1 cellular context compared by ENCODE assay signal in genomic region chr16:15967223-15967546, GRCh38.
TF ChIP-seq lines count a peak whose summit lies in the region.

No MANE protein-coding gene starts in this region.

TF ChIP-seq in IMR-90, 13 proteins besides CTCF, POLR2A, EP300 and RAD21:
- TF ChIP-seq CHD1 (IDR thresholded peaks at IDR 0.05; ENCODE audit: low read depth, low read length) = no peak
- TF ChIP-seq MAFK (IDR thresholded peaks at IDR 0.05; ENCODE audit: low read depth, low read length) = no peak
- TF ChIP-seq, protein P1, sequence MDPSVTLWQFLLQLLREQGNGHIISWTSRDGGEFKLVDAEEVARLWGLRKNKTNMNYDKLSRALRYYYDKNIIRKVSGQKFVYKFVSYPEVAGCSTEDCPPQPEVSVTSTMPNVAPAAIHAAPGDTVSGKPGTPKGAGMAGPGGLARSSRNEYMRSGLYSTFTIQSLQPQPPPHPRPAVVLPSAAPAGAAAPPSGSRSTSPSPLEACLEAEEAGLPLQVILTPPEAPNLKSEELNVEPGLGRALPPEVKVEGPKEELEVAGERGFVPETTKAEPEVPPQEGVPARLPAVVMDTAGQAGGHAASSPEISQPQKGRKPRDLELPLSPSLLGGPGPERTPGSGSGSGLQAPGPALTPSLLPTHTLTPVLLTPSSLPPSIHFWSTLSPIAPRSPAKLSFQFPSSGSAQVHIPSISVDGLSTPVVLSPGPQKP (IDR thresholded peaks at IDR 0.05; ENCODE audit: borderline replicate concordance, low read depth, low read length) = no peak
- no peak for TF ChIP-seq RCOR1 (IDR thresholded peaks at IDR 0.05; ENCODE audit: insufficient replicate concordance, low read length)
- TF ChIP-seq NFE2L2 (IDR thresholded peaks at IDR 0.05; ENCODE audit: low read depth, low read length) = no peak
- no peak for TF ChIP-seq CEBPB (IDR thresholded peaks at IDR 0.05; ENCODE audit: low read depth, low read length)
- no peak for TF ChIP-seq FOS (IDR thresholded peaks at IDR 0.05; ENCODE audit: low read depth, low read length)
- TF ChIP-seq USF2 (IDR thresholded peaks at IDR 0.05; ENCODE audit: low read depth, low read length) = no peak
- TF ChIP-seq SMC3 (IDR thresholded peaks at IDR 0.05; ENCODE audit: low read depth, low read length) = no peak
- TF ChIP-seq MAZ (IDR thresholded peaks at IDR 0.05; ENCODE audit: borderline replicate concordance, low read depth, low read length) = no peak
- TF ChIP-seq RFX5 (IDR thresholded peaks at IDR 0.05; ENCODE audit: low read depth, low read length) = no peak
- TF ChIP-seq MXI1 (IDR thresholded peaks at IDR 0.05; ENCODE audit: borderline replicate concordance, low read depth, low read length) = no peak
- no peak for TF ChIP-seq BHLHE40 (IDR thresholded peaks at IDR 0.05; ENCODE audit: low read depth, low read length)
